8 cellular contexts compared by ENCODE assay signal in the genomic region with DNA sequence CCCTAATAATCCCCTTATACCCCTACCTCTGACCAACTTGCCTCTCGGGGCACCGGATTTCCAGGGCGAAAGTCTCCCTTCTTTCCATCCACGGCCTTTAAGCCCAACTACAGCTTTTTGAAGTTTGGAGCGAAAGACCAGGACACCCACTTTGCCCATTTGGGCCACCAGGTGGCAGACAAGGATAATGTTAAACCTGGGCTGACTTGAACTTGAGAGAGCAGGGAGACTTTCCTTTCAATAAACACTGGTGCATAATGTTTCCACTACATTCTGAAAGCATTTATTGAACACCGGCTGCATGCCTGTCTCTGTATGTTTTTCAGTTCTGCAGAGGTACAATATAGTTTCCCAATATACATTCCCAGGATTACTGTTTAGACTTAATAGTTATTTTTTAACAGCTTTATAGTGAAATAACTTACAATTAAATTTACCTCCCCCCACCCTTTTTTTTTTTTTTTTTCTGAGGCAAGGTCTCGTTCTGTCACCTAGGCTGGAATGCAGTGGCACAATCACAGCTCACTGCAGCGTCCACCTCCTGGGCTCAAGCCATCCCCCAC. TPM values are rescaled to one million over a fixed set of nuclear protein-coding genes. Genes with fewer than 3 reads are reported as not detected.
DNase-seq lines count a peak whose midpoint lies in the region; ATAC-seq, FAIRE-seq and TF ChIP-seq lines count a peak whose summit lies in the region.

No MANE protein-coding gene starts in this region.

- FAIRE-seq in A549 (lab: Jason Lieb, UNC): no peak
- FAIRE-seq in GM18507 (lab: Jason Lieb, UNC): peak; percentile 76

- intact Hi-C loops in ascending aorta (cut with DNase I): loop anchor here (2.0 kb wide), 1 partner anchor 231 kb away; no protein-coding TSS in a partner anchor
- intact Hi-C loops in gastrocnemius medialis (cut with DNase I; ENCODE audit: low total_unique reads): no loop called here

- ATAC-seq in A549: peak; percentile 93 to 96
- peak; percentile 48 to 50 for ATAC-seq in gastrocnemius medialis
- ATAC-seq in HG03175 (IDR thresholded peaks at IDR 0.05; ENCODE audit: unreplicated experiment): no peak

- TF ChIP-seq RAD21 in A549 (conservative IDR thresholded peaks at IDR 0.05 in 1 of 2, IDR thresholded peaks at IDR 0.05 in 1 of 2): peak; percentile 89 to 90

- peaks cover 8% of the 10 kb centered on the region; the same call in 2 of the 3 replicates for H3K4me1 ChIP-seq in A549
- H3K4me1 ChIP-seq in ascending aorta: no peaks in the 10 kb centered on the region
- peaks cover 47 to 51% of the 10 kb centered on the region in 2 donors for H3K4me1 ChIP-seq in gastrocnemius medialis

- no peak for TF ChIP-seq POLR2A in A549 (IDR thresholded peaks at IDR 0.05; ENCODE audit: low read length)
- no peak for TF ChIP-seq POLR2A in gastrocnemius medialis (IDR thresholded peaks at IDR 0.05)

- H3K4me3 ChIP-seq in A549 (no peak overlapping the region), ascending aorta (no peak overlapping the region), gastrocnemius medialis (no peak overlapping the region)

- DNase-seq in A549 (ENCODE audit: low read depth in 1 of 2, low spot score in 1 of 2) (peak; percentile 81 to 90), GM18507 (ENCODE audit: extremely low spot score, insufficient read length, low read depth) (peak; percentile 49), NCI-H1694 treated with DMSO at 0.1 percent for 48 hours (lab: John Stamatoyannopoulos, UW) (peak; percentile 68), T-helper 9 cell (peak; percentile 66), ascending aorta (ENCODE audit: low spot score in 2 of 2) (peak in 1 of 2 donors; percentile 87), hepatic stellate cell (ENCODE audit: low spot score) (peak; percentile 85), gastrocnemius medialis (peak; percentile 49 to 79)

- H3K9me3 ChIP-seq in A549 (peaks cover 8% of the 10 kb centered on the region; the same call in 1 of the 3 replicates), ascending aorta (no peaks in the 10 kb centered on the region), gastrocnemius medialis (no peaks in the 10 kb centered on the region)

- H3K4me2 ChIP-seq in A549: peak overlapping the region; percentile 41

- H3K27me3 ChIP-seq in ascending aorta (no peaks in the 10 kb centered on the region), gastrocnemius medialis (no peaks in the 10 kb centered on the region)

- POLR2A ChIA-PET in A549 (lab: Yijun Ruan, JAX): no interaction called here

- H3K36me3 ChIP-seq in ascending aorta (no peaks in the 10 kb centered on the region), gastrocnemius medialis (no peaks in the 10 kb centered on the region)

- in situ Hi-C loops in gastrocnemius medialis (cut with MboI; ENCODE audit: low sequenced_read_pairs in 4 of 4): no loop called here

- no peak for TF ChIP-seq EP300 in A549 (IDR thresholded peaks at IDR 0.05)

- TF ChIP-seq CTCF in A549 (IDR thresholded peaks at IDR 0.05) (peak; percentile 89), ascending aorta (IDR thresholded peaks at IDR 0.05) (peak; percentile 53 to 80 (median 72)), gastrocnemius medialis (IDR thresholded peaks at IDR 0.05 in 4 of 5, conservative IDR thresholded peaks at IDR 0.05 in 1 of 5) (peak; percentile 74 to 85 (median 81))

- 4% methylated on average over 8 of the region's 8 CpGs for WGBS in A549 (ENCODE audit: missing lambda C conversion rate)

- H3K27ac ChIP-seq in A549: peak overlapping the region; percentile 26 to 38; a peak in 3 of 6 replicates
- no peak overlapping the region for H3K27ac ChIP-seq in ascending aorta
- peak overlapping the region; percentile 97 to 99 (median 97) for H3K27ac ChIP-seq in gastrocnemius medialis

- CTCF ChIA-PET in A549 (lab: Yijun Ruan, JAX): interaction anchor here (0.6 to 3.1 kb wide), 67 partner anchors 7 to 522 kb away, joined by 3 to 65 read pairs (median 4); partner anchors contain the start of genes B3GNT9, CES3, CES4A and EXOC3L1

TF ChIP-seq in A549, 52 proteins besides CTCF, POLR2A, EP300 and RAD21:
- TF ChIP-seq, protein P1, sequence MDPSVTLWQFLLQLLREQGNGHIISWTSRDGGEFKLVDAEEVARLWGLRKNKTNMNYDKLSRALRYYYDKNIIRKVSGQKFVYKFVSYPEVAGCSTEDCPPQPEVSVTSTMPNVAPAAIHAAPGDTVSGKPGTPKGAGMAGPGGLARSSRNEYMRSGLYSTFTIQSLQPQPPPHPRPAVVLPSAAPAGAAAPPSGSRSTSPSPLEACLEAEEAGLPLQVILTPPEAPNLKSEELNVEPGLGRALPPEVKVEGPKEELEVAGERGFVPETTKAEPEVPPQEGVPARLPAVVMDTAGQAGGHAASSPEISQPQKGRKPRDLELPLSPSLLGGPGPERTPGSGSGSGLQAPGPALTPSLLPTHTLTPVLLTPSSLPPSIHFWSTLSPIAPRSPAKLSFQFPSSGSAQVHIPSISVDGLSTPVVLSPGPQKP (IDR thresholded peaks at IDR 0.05; ENCODE audit: low read depth, low read length): no peak
- TF ChIP-seq SMC3 (IDR thresholded peaks at IDR 0.05) (peak; percentile 75), ZSCAN20 (CRISPR knock-in tag; IDR thresholded peaks at IDR 0.05) (no peak)

RNA-seq across cellular contexts. Expression of gene CES3, which starts 6.9 kb away (rescaled TPM):
- polyA plus RNA-seq in A549 (2011; rRNA removed) (3.8 and 4.1 TPM in 2 replicates), A549 (2017; fragmentation: RNase III; extraction: RNeasy Plus Mini Kit Qiagen cat#74134 plus additional on column Dnase treatment) (2.1 to 2.7 TPM (median 2.3 TPM) in 3 replicates)
- 2.5 and 2.6 TPM in 2 replicates for polyA plus RNA-seq in A549 (2012; cell fraction: cytosol; rRNA removed)
- 21.4 TPM in 2 replicates for polyA plus RNA-seq in A549 (2012; cell fraction: nucleus; rRNA removed)
- polyA minus RNA-seq in A549 (2011; rRNA and poly(A)+ RNA removed): 7.5 and 9.2 TPM in 2 replicates
- total RNA-seq in ascending aorta (not detected), gastrocnemius medialis (10 to 100 TPM; 10.3 to 30.3 (median 12.9) TPM)

RNA-seq across cellular contexts. Expression of gene CES2, which starts 18.9 kb away (rescaled TPM):
- polyA plus RNA-seq in A549 (2011; rRNA removed) (19.4 and 20.4 TPM in 2 replicates), A549 (2017; fragmentation: RNase III; extraction: RNeasy Plus Mini Kit Qiagen cat#74134 plus additional on column Dnase treatment) (19.9 to 22.0 TPM (median 20.3 TPM) in 3 replicates)
- polyA plus RNA-seq in A549 (2012; cell fraction: cytosol; rRNA removed): 13.6 and 19.6 TPM in 2 replicates
- polyA plus RNA-seq in A549 (2012; cell fraction: nucleus; rRNA removed): 23.0 and 26.3 TPM in 2 replicates
- polyA minus RNA-seq in A549 (2011; rRNA and poly(A)+ RNA removed): 29.4 and 33.2 TPM in 2 replicates
- total RNA-seq in ascending aorta (40.0 TPM), gastrocnemius medialis (10 to 100 TPM; 25.6 to 48.2 (median 37.7) TPM)

RNA-seq across cellular contexts. Expression of gene CIAO2B, which starts 20.0 kb away (rescaled TPM):
- polyA plus RNA-seq in A549 (2011; rRNA removed): 140 and 168 TPM in 2 replicates
- polyA plus RNA-seq in A549 (2012; cell fraction: cytosol; rRNA removed): 468 and 497 TPM in 2 replicates
- 286 and 317 TPM in 2 replicates for polyA plus RNA-seq in A549 (2012; cell fraction: nucleus; rRNA removed)
- 134 to 148 TPM (median 144 TPM) in 3 replicates for polyA plus RNA-seq in A549 (2017; fragmentation: RNase III; extraction: RNeasy Plus Mini Kit Qiagen cat#74134 plus additional on column Dnase treatment)
- polyA minus RNA-seq in A549 (2011; rRNA and poly(A)+ RNA removed): 134 and 178 TPM in 2 replicates
- 255 TPM for total RNA-seq in ascending aorta
- 100 to 1,000 TPM; 189 to 338 (median 264) TPM for total RNA-seq in gastrocnemius medialis

RNA-seq across cellular contexts. Expression of gene RRAD, which starts 28.8 kb away (rescaled TPM):
- polyA plus RNA-seq in A549 (2011; rRNA removed): 0.46 and 0.75 TPM in 2 replicates
- polyA plus RNA-seq in A549 (2012; cell fraction: cytosol; rRNA removed): 7.9 and 9.7 TPM in 2 replicates
- 26.7 and 27.1 TPM in 2 replicates for polyA plus RNA-seq in A549 (2012; cell fraction: nucleus; rRNA removed)
- 2.2 to 4.7 TPM (median 3.4 TPM) in 3 replicates for polyA plus RNA-seq in A549 (2017; fragmentation: RNase III; extraction: RNeasy Plus Mini Kit Qiagen cat#74134 plus additional on column Dnase treatment)
- polyA minus RNA-seq in A549 (2011; rRNA and poly(A)+ RNA removed): 0.15 and 0.54 TPM in 2 replicates
- 54.2 TPM for total RNA-seq in ascending aorta
- 1,000 to 10,000 TPM in 1 of 4 donors, 100 to 1,000 TPM in 3; 286 to 1,191 (median 655) TPM for total RNA-seq in gastrocnemius medialis

RNA-seq across cellular contexts. Expression of gene CES4A, which starts 34.2 kb away (rescaled TPM):
- polyA plus RNA-seq in A549 (2011; rRNA removed) (3.5 and 4.4 TPM in 2 replicates), A549 (2017; fragmentation: RNase III; extraction: RNeasy Plus Mini Kit Qiagen cat#74134 plus additional on column Dnase treatment) (2.5 to 3.5 TPM (median 2.8 TPM) in 3 replicates)
- polyA plus RNA-seq in A549 (2012; cell fraction: cytosol; rRNA removed): 2.0 and 2.9 TPM in 2 replicates
- polyA plus RNA-seq in A549 (2012; cell fraction: nucleus; rRNA removed): 14.4 and 20.2 TPM in 2 replicates
- 3.6 TPM in 2 replicates for polyA minus RNA-seq in A549 (2011; rRNA and poly(A)+ RNA removed)
- total RNA-seq in ascending aorta (0.11 TPM), gastrocnemius medialis (10 to 100 TPM; 12.0 to 82.7 (median 17.4) TPM)

Comparison
In these comparisons a context has a peak if more than half of its experiments do, and no peak if none do; other contexts are left out.
1. H3K27ac ChIP-seq: peak in A549 (2 of 2) and gastrocnemius medialis (4 of 4); none in ascending aorta (0 of 2).
2. RNA of gene CES3, which starts 6.9 kb away (total RNA-seq): 10.3 to 30.3 TPM in gastrocnemius medialis; not detected in ascending aorta (single experiment); every median in the first group is over 10 times any median in the second.
3. Peak in every context shown above with its lines, with median percentiles within 50 percentile points of each other: CTCF ChIP-seq.